In the genomic region with DNA sequence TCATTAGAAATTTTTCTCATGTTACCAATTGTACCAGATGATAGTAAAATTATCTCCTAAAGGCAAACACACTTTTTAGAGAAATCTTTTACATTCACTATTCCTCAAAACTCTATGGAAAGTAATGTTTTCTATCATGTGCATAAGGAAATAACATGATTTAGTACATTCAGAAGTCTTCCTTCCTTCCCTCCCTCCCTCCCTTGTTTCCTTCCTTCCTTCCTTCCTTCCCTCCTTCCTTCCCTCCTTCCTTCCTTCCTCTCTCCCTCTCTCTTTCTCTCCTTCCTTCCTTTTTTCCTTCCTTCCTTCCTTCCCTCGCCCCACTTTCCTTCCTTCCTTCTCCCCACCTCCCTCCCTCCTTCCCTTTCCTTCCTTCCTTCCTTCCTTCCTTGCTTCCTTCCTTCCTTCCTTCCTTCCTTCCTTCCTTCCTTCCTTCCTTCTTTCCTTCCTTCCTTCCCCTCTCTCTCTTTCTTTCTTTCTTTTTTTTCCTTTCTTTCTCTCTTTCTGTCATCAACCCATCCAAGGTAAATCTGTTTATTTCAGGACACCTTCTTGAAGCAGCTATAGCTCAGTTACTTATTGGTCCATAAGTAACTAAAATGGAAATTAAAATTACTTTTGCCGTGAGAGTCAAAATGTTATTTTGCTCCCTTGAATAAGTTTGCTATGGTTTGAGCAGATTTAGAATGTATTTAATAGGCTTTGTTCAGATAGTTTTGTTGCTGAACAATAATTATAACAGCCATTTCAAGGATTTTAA, we compare ENCODE assay signal across 27 cellular contexts.
"Had no signal": no experiment of that assay in that cellular context is flagged by ENCODE, and none has a peak within 500 bp of the region (broad histone marks: within the 10 kb centered on the region; RNA-seq: fewer than 3 reads in every experiment).

No MANE protein-coding gene starts in this region.

- H3K27ac Mint-ChIP-seq: activated CD4-positive, alpha-beta T cell treated with anti-CD3 and anti-CD28 coated beads, Interleukin-2, amount 10 ng/mL, durations not matched to agents 24 days and 14 days; activated CD8-positive, alpha-beta T cell treated with anti-CD3 and anti-CD28 coated beads for 36 hours; activated naive CD4-positive, alpha-beta T cell treated with anti-CD3 and anti-CD28 coated beads, Interleukin-2, amount 10 ng/mL, durations not matched to agents 7 days and 5 days; activated naive CD8-positive, alpha-beta T cell; activated naive CD8-positive, alpha-beta T cell treated with anti-CD3 and anti-CD28 coated beads, Interleukin-2, amount 50 U/mL, for 24 hours; activated T-helper 1 cell treated with anti-CD3 and anti-CD28 coated beads, Interleukin-12 subunit alpha, Interleukin-12 subunit beta, Interleukin-2, Interleukin-4 antibody, amounts not matched to agents 30 ng/mL and 10 ng/mL and 1 ng/mL, durations not matched to agents 14 hours and 24 hours and 36 hours; T-helper 1 cell treated with Interleukin-12 subunit alpha and Interleukin-12 subunit beta and Interleukin-4 antibody, amounts not matched to agents 30 μg/mL and 1 μg/mL, for 36 hours; T-helper 2 cell treated with Interferon-gamma antibody and Interleukin-4, amounts not matched to agents 5 μg/mL and 100 μg/mL, for 36 hours had no signal

- H3K4me1 Mint-ChIP-seq: activated CD4-positive, alpha-beta T cell treated with anti-CD3 and anti-CD28 coated beads, Interleukin-2, amount 10 ng/mL, durations not matched to agents 24 days and 14 days; activated naive CD4-positive, alpha-beta T cell treated with anti-CD3 and anti-CD28 coated beads, Interleukin-2, amount 10 ng/mL, durations not matched to agents 7 days and 5 days; activated naive CD8-positive, alpha-beta T cell treated with anti-CD3 and anti-CD28 coated beads, Interleukin-2, amount 50 U/mL, for 24 hours had no signal

- H3K27me3 Mint-ChIP-seq: activated CD4-positive, alpha-beta T cell treated with anti-CD3 and anti-CD28 coated beads, Interleukin-2, amount 10 ng/mL, durations not matched to agents 24 days and 14 days; activated CD8-positive, alpha-beta T cell treated with anti-CD3 and anti-CD28 coated beads for 36 hours; activated naive CD4-positive, alpha-beta T cell treated with anti-CD3 and anti-CD28 coated beads, Interleukin-2, amount 10 ng/mL, durations not matched to agents 7 days and 5 days; activated naive CD8-positive, alpha-beta T cell; activated naive CD8-positive, alpha-beta T cell treated with anti-CD3 and anti-CD28 coated beads, Interleukin-2, amount 50 U/mL, for 24 hours had no signal

- ATAC-seq: activated CD8-positive, alpha-beta T cell treated with anti-CD3 and anti-CD28 coated beads for 36 hours; activated naive CD8-positive, alpha-beta T cell treated with anti-CD3 and anti-CD28 coated beads, Interleukin-2, amount 50 U/mL, for 24 hours; Panc1 had no signal

- H3K4me3 ChIP-seq: SJCRH30 had no signal

- H3K9ac ChIP-seq: KMS-11, SK-N-SH had no signal

- H3K9me3 ChIP-seq: SJCRH30, SK-N-SH had no signal

- H3K27me3 ChIP-seq: brain microvascular endothelial cell, SJCRH30 had no signal

- DNase-seq: activated CD4-positive, alpha-beta T cell treated with anti-CD3 and anti-CD28 coated beads, Interleukin-2, amount 10 ng/mL, durations not matched to agents 24 days and 14 days; activated CD4-positive, alpha-beta T cell treated with anti-CD3 and anti-CD28 coated beads, Interleukin-2, amount 50 U/mL, for 4 hours; activated CD8-positive, alpha-beta T cell treated with anti-CD3 and anti-CD28 coated beads for 36 hours; activated effector memory CD4-positive, alpha-beta T cell treated with Interleukin-2 at 50 U/mL for 16 hours; activated naive CD4-positive, alpha-beta T cell treated with anti-CD3 and anti-CD28 coated beads, Interleukin-2, amount 10 ng/mL, durations not matched to agents 7 days and 5 days; activated naive CD8-positive, alpha-beta T cell treated with anti-CD3 and anti-CD28 coated beads, Interleukin-2, amount 50 U/mL, for 24 hours; activated T-cell treated with anti-CD3 and anti-CD28 coated beads, Interleukin-2, amount 50 U/mL, for 1 hour; amniotic stem cell; aorta; brain microvascular endothelial cell; MM.1S; MV-4-11; NCI-H1092; NCI-H1436 treated with DMSO at 0.1 percent for 48 hours; NCI-H1694 treated with DMSO at 0.1 percent for 48 hours; NCI-H2029; NCI-H345; NCI-H524 treated with DMSO at 0.1 percent for 48 hours; SHP77; SJCRH30; SK-N-SH had no signal

- H3K36me3 ChIP-seq: brain microvascular endothelial cell, SJCRH30 had no signal

- H3K27ac ChIP-seq: brain microvascular endothelial cell, KMS-11, SJCRH30 had no signal

- H3K36me3 Mint-ChIP-seq: activated naive CD4-positive, alpha-beta T cell treated with anti-CD3 and anti-CD28 coated beads, Interleukin-2, amount 10 ng/mL, durations not matched to agents 7 days and 5 days; activated naive CD8-positive, alpha-beta T cell had no signal

- H3K4me3 Mint-ChIP-seq: activated CD4-positive, alpha-beta T cell treated with anti-CD3 and anti-CD28 coated beads, Interleukin-2, amount 10 ng/mL, durations not matched to agents 24 days and 14 days; activated CD8-positive, alpha-beta T cell treated with anti-CD3 and anti-CD28 coated beads for 36 hours; activated naive CD4-positive, alpha-beta T cell treated with anti-CD3 and anti-CD28 coated beads, Interleukin-2, amount 10 ng/mL, durations not matched to agents 7 days and 5 days; activated naive CD8-positive, alpha-beta T cell; activated naive CD8-positive, alpha-beta T cell treated with anti-CD3 and anti-CD28 coated beads, Interleukin-2, amount 50 U/mL, for 24 hours; activated T-helper 1 cell treated with anti-CD3 and anti-CD28 coated beads, Interleukin-12 subunit alpha, Interleukin-12 subunit beta, Interleukin-2, Interleukin-4 antibody, amounts not matched to agents 30 ng/mL and 10 ng/mL and 1 ng/mL, durations not matched to agents 14 hours and 24 hours and 36 hours; T-helper 1 cell treated with Interleukin-12 subunit alpha and Interleukin-12 subunit beta and Interleukin-4 antibody, amounts not matched to agents 30 μg/mL and 1 μg/mL, for 36 hours; T-helper 2 cell treated with Interferon-gamma antibody and Interleukin-4, amounts not matched to agents 5 μg/mL and 100 μg/mL, for 36 hours had no signal
